ENCODE assay signal across 1 cellular context in genomic region chr2:223930002-223930976, GRCh38.
TF ChIP-seq lines count a peak whose summit lies in the region.

No MANE protein-coding gene starts in this region.

TF ChIP-seq in HepG2, 621 proteins besides CTCF, POLR2A, EP300 and RAD21 (continued from another document and continues in another):
- TF ChIP-seq CBX2 (IDR thresholded peaks at IDR 0.05; ENCODE audit: low read depth, low read length) (no peak), CBX2 (CRISPR knock-in tag; IDR thresholded peaks at IDR 0.05; ENCODE audit: low read depth) (0 out of 2 replicates have a peak, but pooled peaks have one; percentile 25), ZNF33A (CRISPR knock-in tag; IDR thresholded peaks at IDR 0.05; ENCODE audit: borderline replicate concordance) (peak; percentile 81; the same call in 1 of the 2 replicates), ZNF766 (CRISPR knock-in tag; IDR thresholded peaks at IDR 0.05; ENCODE audit: borderline replicate concordance) (no peak), ZNF768 (CRISPR knock-in tag; IDR thresholded peaks at IDR 0.05) (0 out of 2 replicates have a peak, but pooled peaks have one; percentile 7), NR2C2 (CRISPR knock-in tag; IDR thresholded peaks at IDR 0.05; ENCODE audit: borderline replicate concordance) (peak; percentile 52; the same call in 1 of the 2 replicates), MEF2D (CRISPR knock-in tag; IDR thresholded peaks at IDR 0.05) (peak; percentile 92), ZNF275 (CRISPR knock-in tag; IDR thresholded peaks at IDR 0.05; ENCODE audit: borderline replicate concordance) (peak; percentile 92), DNMT1 (CRISPR knock-in tag; IDR thresholded peaks at IDR 0.05) (peak; percentile 89), DMTF1 (CRISPR knock-in tag; IDR thresholded peaks at IDR 0.05) (0 out of 2 replicates have a peak, but pooled peaks have one; percentile 78), ZNF547 (CRISPR knock-in tag; IDR thresholded peaks at IDR 0.05) (0 out of 2 replicates have a peak, but pooled peaks have one; percentile 65), TFAP4 (IDR thresholded peaks at IDR 0.05; ENCODE audit: borderline replicate concordance, low read depth) (peak; percentile 63; the same call in 1 of the 2 replicates), MEIS2 (CRISPR knock-in tag; IDR thresholded peaks at IDR 0.05) (no peak), IKZF5 (CRISPR knock-in tag; IDR thresholded peaks at IDR 0.05) (peak; percentile 81), SNAPC4 (CRISPR knock-in tag; IDR thresholded peaks at IDR 0.05) (0 out of 2 replicates have a peak, but pooled peaks have one; percentile 59), ZNF430 (CRISPR knock-in tag; IDR thresholded peaks at IDR 0.05) (peak; percentile 73; the same call in 1 of the 2 replicates), FOSL2 (CRISPR knock-in tag; IDR thresholded peaks at IDR 0.05) (peak; percentile 53), SMC3 (IDR thresholded peaks at IDR 0.05; ENCODE audit: low read length) (peak; percentile 38), SRF (IDR thresholded peaks at IDR 0.05; ENCODE audit: low read depth, low read length) (no peak), ZNF318 (CRISPR knock-in tag; IDR thresholded peaks at IDR 0.05) (peak; percentile 58), PCBP2 (optimal IDR thresholded peaks at IDR 0.05; ENCODE audit: low read depth, low read length, poor library complexity, severe bottlenecking) (no peak), FOXC1 (CRISPR knock-in tag; IDR thresholded peaks at IDR 0.05; ENCODE audit: borderline replicate concordance) (peak; percentile 94), ZNF142 (CRISPR knock-in tag; IDR thresholded peaks at IDR 0.05) (peak; percentile 58; the same call in 1 of the 2 replicates), E2F5 (CRISPR knock-in tag; conservative IDR thresholded peaks at IDR 0.05) (no peak)
